28 cellular contexts compared by ENCODE assay signal in genomic region chrX:111886678-111887077, GRCh38. TPM values are rescaled to one million over a fixed set of nuclear protein-coding genes. Genes with fewer than 3 reads are reported as not detected.
"Had no signal": no experiment of that assay in that cellular context is flagged by ENCODE, and none has a peak within 500 bp of the region (broad histone marks: within the 10 kb centered on the region; RNA-seq: fewer than 3 reads in every experiment).

No MANE protein-coding gene starts in this region.

- H3K27me3 ChIP-seq: adrenal gland, Peyer's patch had no signal

- H3K4me1 ChIP-seq: adrenal gland, breast epithelium, Peyer's patch had no signal

- H3K27ac ChIP-seq: adrenal gland, breast epithelium, Peyer's patch, RWPE1 had no signal

- H3K4me3 ChIP-seq: adrenal gland, breast epithelium, Peyer's patch had no signal

- H3K9me3 ChIP-seq: adrenal gland, breast epithelium, Peyer's patch had no signal

- H3K36me3 ChIP-seq: adrenal gland, breast epithelium, Peyer's patch had no signal

- DNase-seq: activated CD4-positive, alpha-beta T cell treated with anti-CD3 and anti-CD28 coated beads for 48 hours; activated CD4-positive, alpha-beta T cell treated with anti-CD3 and anti-CD28 coated beads, Interleukin-2, amount 50 U/mL, for 4 hours; activated CD4-positive, CD25-positive, alpha-beta regulatory T cell treated with anti-CD3 and anti-CD28 coated beads, Interleukin-2, amount 50 U/mL, for 72 hours; activated CD8-positive, alpha-beta memory T cell treated with anti-CD3 and anti-CD28 coated beads, Interleukin-2, amount 50 U/mL, for 48 hours; activated CD8-positive, alpha-beta T cell treated with anti-CD3 and anti-CD28 coated beads, Interleukin-2, amount 10 ng/mL, durations not matched to agents 7 days and 5 days; activated naive CD4-positive, alpha-beta T cell treated with anti-CD3 and anti-CD28 coated beads, Interleukin-2, amount 50 U/mL, for 16 hours; activated naive CD8-positive, alpha-beta T cell treated with anti-CD3 and anti-CD28 coated beads, Interleukin-2, amount 10 ng/mL, durations not matched to agents 7 days and 5 days; activated T-cell treated with anti-CD3 and anti-CD28 coated beads, Interleukin-2, amount 50 U/mL, for 1 hour; adrenal gland; KG1; NCI-H1048; NCI-H146; NCI-H2029; NCI-H2107; NCI-H2171 treated with DMSO at 0.1 percent for 48 hours; NCI-H226; NCI-H526 treated with DMSO at 0.1 percent for 48 hours; NK-92 treated with Interleukin-12 subunit alpha and Interleukin-12 subunit beta, amount 100 ng/mL, for 24 hours; Peyer's patch; SIG-M5; T-helper 17 cell; T-helper 9 cell had no signal

- ATAC-seq: activated CD8-positive, alpha-beta T cell treated with anti-CD3 and anti-CD28 coated beads, Interleukin-2, amount 10 ng/mL, durations not matched to agents 7 days and 5 days; T-helper 17 cell; WTC11 had no signal

RNA-seq across cellular contexts. Expression of gene TRPC5OS, which starts 10.7 kb away (rescaled TPM):
- total RNA-seq: activated CD8-positive, alpha-beta T cell treated with anti-CD3 and anti-CD28 coated beads, Interleukin-2, amount 10 ng/mL, durations not matched to agents 7 days and 5 days; activated naive CD8-positive, alpha-beta T cell treated with anti-CD3 and anti-CD28 coated beads, Interleukin-2, amount 10 ng/mL, durations not matched to agents 7 days and 5 days; adrenal gland; breast epithelium; LHCN-M2; M059J; NCI-H460; Peyer's patch; T-helper 17 cell; WTC11 had no signal
